Comparison of ENCODE assay signal across 8 cellular contexts in the genomic region with DNA sequence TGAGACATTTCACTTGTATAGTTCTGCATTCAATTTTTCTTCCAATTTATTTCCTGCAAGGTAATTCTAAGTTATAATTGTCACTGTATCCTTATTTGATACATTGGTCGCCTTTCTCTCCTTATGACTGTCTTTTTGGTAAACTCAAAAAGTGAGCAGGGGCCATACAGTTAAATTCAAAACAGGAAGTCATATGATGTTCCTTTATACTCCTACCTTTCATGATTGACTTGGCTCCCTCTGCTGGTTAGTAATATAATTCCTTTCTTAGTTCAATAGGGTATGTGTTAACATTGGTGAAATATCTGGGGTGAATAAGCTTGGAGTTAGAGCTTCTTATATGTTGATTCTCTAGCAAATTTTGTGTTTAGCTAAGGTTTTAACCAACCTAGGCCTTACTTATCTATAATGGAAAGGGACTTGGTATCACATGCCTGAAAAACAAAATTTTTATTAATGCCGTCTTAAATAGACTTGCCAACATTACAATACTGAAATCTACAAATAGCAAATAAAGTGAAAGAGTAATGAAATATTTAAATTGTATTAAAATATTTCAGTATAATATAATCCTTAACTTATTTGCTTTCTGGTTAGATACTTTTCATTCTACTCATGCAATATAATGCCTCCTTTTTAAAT. TPM values are rescaled to one million over a fixed set of nuclear protein-coding genes. Genes with fewer than 3 reads are reported as not detected.
DNase-seq lines count a peak whose midpoint lies in the region; ATAC-seq, FAIRE-seq and TF ChIP-seq lines count a peak whose summit lies in the region.

No MANE protein-coding gene starts in this region.

- H4K20me1 ChIP-seq in endothelial cell of umbilical vein (replicated peaks; ENCODE audit: control insufficient read depth, extremely low read depth, insufficient read depth, low read length), result no peaks in the 10 kb centered on the region

- H3K27me3 Mint-ChIP-seq in naive thymus-derived CD4-positive, alpha-beta T cell, result no peaks in the 10 kb centered on the region

- H3K4me1 ChIP-seq in endothelial cell of umbilical vein (ENCODE audit: control insufficient read depth, extremely low read depth, insufficient read depth, low read length), result peaks cover 17% of the 10 kb centered on the region
- H3K4me1 ChIP-seq in naive thymus-derived CD4-positive, alpha-beta T cell (ENCODE audit: control insufficient read depth in 2 of 2, insufficient read depth in 2 of 2, low read length in 2 of 2), result peaks cover 12% of the 10 kb centered on the region in 2 donors

- H3K9me1 ChIP-seq in endothelial cell of umbilical vein (replicated peaks; ENCODE audit: control insufficient read depth, extremely low read depth, insufficient read depth, low read length), result no peaks in the 10 kb centered on the region

- ATAC-seq in GM18517 (IDR thresholded peaks at IDR 0.05; ENCODE audit: unreplicated experiment), result peak; percentile 95
- peak; percentile 84 for ATAC-seq in HG02885 (IDR thresholded peaks at IDR 0.05; ENCODE audit: poor library complexity, unreplicated experiment)
- peak; percentile 92 for ATAC-seq in naive thymus-derived CD4-positive, alpha-beta T cell

- peaks cover 20 to 64% (median 53%) of the 10 kb centered on the region in 7 donors for H3K4me1 Mint-ChIP-seq in naive thymus-derived CD4-positive, alpha-beta T cell

- H3K9me3 ChIP-seq in endothelial cell of umbilical vein (replicated peaks; ENCODE audit: control insufficient read depth, insufficient read depth, low read length) (no peaks in the 10 kb centered on the region), MG63 (no peaks in the 10 kb centered on the region)
- H3K9me3 ChIP-seq in naive thymus-derived CD4-positive, alpha-beta T cell (ENCODE audit: control insufficient read depth in 2 of 3, low read length in 3 of 3), result no peaks in the 10 kb centered on the region

- H3K36me3 ChIP-seq in endothelial cell of umbilical vein (ENCODE audit: control insufficient read depth in 2 of 2, extremely low read depth in 1 of 2, insufficient read depth in 2 of 2, low read length in 2 of 2) (no peaks in the 10 kb centered on the region), MG63 (peaks cover 16% of the 10 kb centered on the region)
- H3K36me3 ChIP-seq in naive thymus-derived CD4-positive, alpha-beta T cell (ENCODE audit: control insufficient read depth in 2 of 3, insufficient read depth in 3 of 3, low read length in 3 of 3), result no peaks in the 10 kb centered on the region

- in situ Hi-C loops in SK-MEL-5 (cut with HindIII; ENCODE audit: low pct_unique_long_range_greater_than_20kb, low sequenced_read_pairs), result no loop called here

- dilution Hi-C loops in endothelial cell of umbilical vein (cut with MboI; ENCODE audit: extremely low pct_ligation_motif_present, low sequenced_read_pairs), result no loop called here

- no peak overlapping the region for H3K9ac ChIP-seq in endothelial cell of umbilical vein (replicated peaks; ENCODE audit: extremely low read depth, insufficient read depth, low read length)

- no peak overlapping the region for H2AFZ ChIP-seq in endothelial cell of umbilical vein (ENCODE audit: low read depth, low read length)

- POLR2A ChIA-PET in endothelial cell of umbilical vein (lab: Charles Lee), result no interaction called here
- POLR2A ChIA-PET in naive thymus-derived CD4-positive, alpha-beta T cell (lab: Charles Lee), result interaction anchor here (0.6 to 0.8 kb wide), 3 partner anchors 87 to 610 kb away, joined by 3 to 5 read pairs (median 3); no protein-coding TSS in a partner anchor

- FAIRE-seq in endothelial cell of umbilical vein (lab: Jason Lieb, UNC), result no peak

- no peak overlapping the region for H3K27ac ChIP-seq in endothelial cell of umbilical vein (ENCODE audit: insufficient read depth, low read depth, low read length)
- no peak overlapping the region for H3K27ac ChIP-seq in naive thymus-derived CD4-positive, alpha-beta T cell (ENCODE audit: low read depth, low read length)

- CTCF ChIA-PET in endothelial cell of umbilical vein (lab: Charles Lee), result interaction anchor here (0.6 to 1.9 kb wide), 24 partner anchors 8 to 629 kb away, joined by 3 to 20 read pairs (median 4); a partner anchor contains a TSS
- CTCF ChIA-PET in naive thymus-derived CD4-positive, alpha-beta T cell (lab: Charles Lee), result interaction anchor here (0.6 to 1.9 kb wide), 7 partner anchors 26 to 530 kb away, joined by 3 to 13 read pairs (median 4); no protein-coding TSS in a partner anchor

- H3K36me3 Mint-ChIP-seq in naive thymus-derived CD4-positive, alpha-beta T cell, result peaks cover 0 to 12% (median 7%) of the 10 kb centered on the region in 5 donors

- H3K27me3 ChIP-seq in endothelial cell of umbilical vein (ENCODE audit: control insufficient read depth in 2 of 2, insufficient read depth in 2 of 2, low read length in 2 of 2) (no peaks in the 10 kb centered on the region), MG63 (no peaks in the 10 kb centered on the region)
- no peaks in the 10 kb centered on the region for H3K27me3 ChIP-seq in naive thymus-derived CD4-positive, alpha-beta T cell (ENCODE audit: control insufficient read depth in 2 of 2, insufficient read depth in 2 of 2, low read length in 2 of 2)

- no peak overlapping the region for H3K4me3 ChIP-seq in AG10803 (ENCODE audit: low read length)
- no peak overlapping the region for H3K4me3 ChIP-seq in endothelial cell of umbilical vein (replicated peaks in 1 of 3; ENCODE audit: insufficient read depth in 1 of 3, low read depth in 1 of 3, low read length in 3 of 3)
- H3K4me3 ChIP-seq in naive thymus-derived CD4-positive, alpha-beta T cell (ENCODE audit: low read length), result no peak overlapping the region
- no peak overlapping the region for H3K4me3 ChIP-seq in MG63

- intact Hi-C loops in endothelial cell of umbilical vein (cut with micrococcal nuclease), result loop anchor here (1.0 to 10.0 kb wide), 3 partner anchors 126 to 844 kb away; no protein-coding TSS in a partner anchor
- intact Hi-C loops in naive thymus-derived CD4-positive, alpha-beta T cell (cut with micrococcal nuclease), result loop anchor here (1.0 to 10.0 kb wide), 6 partner anchors 125 to 1584 kb away; a partner anchor contains a TSS

- peak overlapping the region in 8 of 9 donors; percentile 6 to 70 (median 38) for H3K27ac Mint-ChIP-seq in naive thymus-derived CD4-positive, alpha-beta T cell

- no peak overlapping the region for H3K4me2 ChIP-seq in endothelial cell of umbilical vein (ENCODE audit: insufficient read depth, low read length)

- no peaks in the 10 kb centered on the region for H3K9me3 Mint-ChIP-seq in naive thymus-derived CD4-positive, alpha-beta T cell

- peak overlapping the region in 9 of 10 donors; percentile 13 to 75 (median 57) for H3K4me3 Mint-ChIP-seq in naive thymus-derived CD4-positive, alpha-beta T cell

- peak; percentile 67 for DNase-seq in AG10803 (ENCODE audit: low read depth)
- DNase-seq in NCI-H128 (lab: John Stamatoyannopoulos, UW; ENCODE audit: unreplicated experiment), result peak; percentile 74
- DNase-seq in SK-MEL-5 (ENCODE audit: low read depth, low spot score), result peak; percentile 93
- DNase-seq in endothelial cell of umbilical vein (ENCODE audit: low read depth, low spot score), result peak; percentile 58
- DNase-seq in naive thymus-derived CD4-positive, alpha-beta T cell, result peak in 7 of 9 donors; percentile 56 to 78 (median 71)
- no peak for DNase-seq in MG63

- BruUV-seq in endothelial cell of umbilical vein (replicated peaks; lab: Mats Ljungman, UMichigan), result no TSS peak

- peaks cover 40% of the 10 kb centered on the region for H3K79me2 ChIP-seq in endothelial cell of umbilical vein (ENCODE audit: control insufficient read depth, insufficient read depth, low read length)

- TF ChIP-seq POLR2A in endothelial cell of umbilical vein (IDR thresholded peaks at IDR 0.05; ENCODE audit: low read depth, low read length), result no peak

- TF ChIP-seq CTCF in AG10803 (conservative IDR thresholded peaks at IDR 0.05; ENCODE audit: low read length) (peak; percentile 73), endothelial cell of umbilical vein (IDR thresholded peaks at IDR 0.05; ENCODE audit: extremely low read depth in 1 of 2, insufficient read depth in 1 of 2, low read depth in 1 of 2, low read length in 2 of 2) (peak; percentile 37 to 40)

TF ChIP-seq in endothelial cell of umbilical vein, 7 proteins besides CTCF, POLR2A, EP300 and RAD21:
- TF ChIP-seq MYC (IDR thresholded peaks at IDR 0.05; ENCODE audit: low read depth, low read length), result no peak
- TF ChIP-seq JUN (IDR thresholded peaks at IDR 0.05; ENCODE audit: borderline replicate concordance, insufficient read depth, insufficient read length, low read depth), result no peak
- TF ChIP-seq POLR2AphosphoS5 (IDR thresholded peaks at IDR 0.05; ENCODE audit: insufficient read depth, low read depth, low read length), result no peak
- TF ChIP-seq, protein P1, sequence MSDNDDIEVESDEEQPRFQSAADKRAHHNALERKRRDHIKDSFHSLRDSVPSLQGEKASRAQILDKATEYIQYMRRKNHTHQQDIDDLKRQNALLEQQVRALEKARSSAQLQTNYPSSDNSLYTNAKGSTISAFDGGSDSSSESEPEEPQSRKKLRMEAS (IDR thresholded peaks at IDR 0.05; ENCODE audit: insufficient read depth, insufficient read length), result no peak
- TF ChIP-seq EZH2 (IDR thresholded peaks at IDR 0.05; ENCODE audit: borderline replicate concordance, low read depth, low read length, severe bottlenecking), result no peak
- TF ChIP-seq GATA2 (IDR thresholded peaks at IDR 0.05; ENCODE audit: insufficient read depth, insufficient read length, low read depth, low read length), result no peak
- no peak for TF ChIP-seq FOS (IDR thresholded peaks at IDR 0.05; ENCODE audit: borderline replicate concordance, insufficient read depth, low read length)

RNA-seq across cellular contexts. Expression of a gene that starts 6.0 kb away (rescaled TPM):
- 21.2 and 29.3 TPM in 2 replicates for total RNA-seq in SK-MEL-5 (2014; rRNA removed; shearing (Covaris generic))
- 20.2 and 28.5 TPM in 2 replicates for polyA plus RNA-seq in SK-MEL-5 (2015; cell fraction: cytosol; rRNA removed)
- polyA plus RNA-seq in SK-MEL-5 (2015; cell fraction: nucleus; rRNA removed), result 29.1 and 29.5 TPM in 2 replicates
- 43.1 and 50.7 TPM in 2 replicates for total RNA-seq in endothelial cell of umbilical vein
- 15.5 and 17.8 TPM in 2 replicates for polyA plus RNA-seq in endothelial cell of umbilical vein
- polyA plus RNA-seq in endothelial cell of umbilical vein (2011; cell fraction: cytosol; rRNA removed), result 13.4 and 15.9 TPM in 2 replicates
- polyA plus RNA-seq in endothelial cell of umbilical vein (2011; cell fraction: nucleus; rRNA removed), result 45.7 and 47.7 TPM in 2 replicates
- polyA plus RNA-seq in endothelial cell of umbilical vein (2012), result 14.7 and 22.3 TPM in 2 replicates
- polyA minus RNA-seq in endothelial cell of umbilical vein, result 119 and 146 TPM in 2 replicates
- polyA minus RNA-seq in endothelial cell of umbilical vein (2011; cell fraction: cytosol; rRNA and poly(A)+ RNA removed), result 60.9 TPM
- polyA minus RNA-seq in endothelial cell of umbilical vein (2011; cell fraction: nucleus; rRNA and poly(A)+ RNA removed), result 215 and 311 TPM in 2 replicates
- total RNA-seq in naive thymus-derived CD4-positive, alpha-beta T cell, result 100 to 1,000 TPM in 4 of 5 experiments, 10 to 100 TPM in 1; 68.9 to 123 (median 112) TPM
- polyA plus RNA-seq in naive thymus-derived CD4-positive, alpha-beta T cell, result 10 to 100 TPM; 28.2 to 43.0 TPM
- total RNA-seq in MG63 (2014; rRNA removed; shearing (Covaris generic); ENCODE audit: low replicate concordance), result 10.6 and 21.7 TPM in 2 replicates
